In genomic region chr22:32535531-32536190, GRCh38 we compare ENCODE assay signal across 22 cellular contexts.
"Had no signal": no experiment of that assay in that cellular context is flagged by ENCODE, and none has a peak within 500 bp of the region (broad histone marks: within the 10 kb centered on the region; RNA-seq: fewer than 3 reads in every experiment).

No MANE protein-coding gene starts in this region.

- H3K4me1 Mint-ChIP-seq: activated B cell treated with CpG ODN at 0.5 μM for 24 hours; central memory CD8-positive, alpha-beta T cell had no signal

- H3K27me3 ChIP-seq: body of pancreas, foreskin keratinocyte, upper lobe of right lung had no signal

- H3K4me3 ChIP-seq: body of pancreas, coronary artery, mucosa of descending colon, upper lobe of right lung had no signal

- H3K36me3 Mint-ChIP-seq: activated naive CD4-positive, alpha-beta T cell treated with anti-CD3 and anti-CD28 coated beads, Interleukin-2, amount 50 U/mL, for 72 hours; naive thymus-derived CD4-positive, alpha-beta T cell had no signal

- DNase-seq: activated B cell treated with CpG ODN at 0.5 μM for 24 hours; activated CD4-positive, alpha-beta T cell treated with anti-CD3 and anti-CD28 coated beads, Interleukin-2, amount 10 ng/mL, durations not matched to agents 24 days and 14 days; activated CD8-positive, alpha-beta memory T cell treated with anti-CD3 and anti-CD28 coated beads, Interleukin-2, amount 50 U/mL, for 4 hours; activated CD8-positive, alpha-beta T cell treated with anti-CD3 and anti-CD28 coated beads, Interleukin-2, amount 10 ng/mL, durations not matched to agents 7 days and 5 days; activated gamma-delta T cell; activated T-cell treated with anti-CD3 and anti-CD28 coated beads, Interleukin-2, amount 50 U/mL, for 48 hours; amygdala; body of pancreas; effector CD8-positive, alpha-beta T cell; foreskin keratinocyte; head of caudate nucleus; left colon; mammary epithelial cell; mucosa of descending colon; naive thymus-derived CD4-positive, alpha-beta T cell; small intestine; stimulated activated CD4-positive, alpha-beta T cell treated with anti-CD3 and anti-CD28 coated beads, Interleukin-4, amount 100 ng/mL, for 4 hours; stimulated activated naive CD8-positive, alpha-beta T cell treated with anti-CD3 and anti-CD28 coated beads, Interleukin-15, Interleukin-2, amounts not matched to agents 100 U/mL and 50 U/mL, for 24 hours; upper lobe of right lung had no signal

- H3K36me3 ChIP-seq: upper lobe of right lung had no signal

- H3K4me3 Mint-ChIP-seq: activated B cell treated with CpG ODN at 0.5 μM for 24 hours; activated CD4-positive, alpha-beta T cell treated with anti-CD3 and anti-CD28 coated beads, Interleukin-2, amount 10 ng/mL, durations not matched to agents 24 days and 14 days; activated CD8-positive, alpha-beta T cell treated with anti-CD3 and anti-CD28 coated beads, Interleukin-2, amount 10 ng/mL, durations not matched to agents 7 days and 5 days; central memory CD8-positive, alpha-beta T cell; naive thymus-derived CD4-positive, alpha-beta T cell had no signal

- H3K9me3 ChIP-seq: body of pancreas, mucosa of descending colon, upper lobe of right lung had no signal

- H3K27ac ChIP-seq: foreskin keratinocyte, upper lobe of right lung had no signal

- H3K4me1 ChIP-seq: foreskin keratinocyte had no signal

- H3K27ac Mint-ChIP-seq: activated B cell treated with CpG ODN at 0.5 μM for 24 hours; activated CD4-positive, alpha-beta T cell treated with anti-CD3 and anti-CD28 coated beads, Interleukin-2, amount 10 ng/mL, durations not matched to agents 24 days and 14 days; activated CD8-positive, alpha-beta T cell treated with anti-CD3 and anti-CD28 coated beads, Interleukin-2, amount 10 ng/mL, durations not matched to agents 7 days and 5 days; activated naive CD4-positive, alpha-beta T cell treated with anti-CD3 and anti-CD28 coated beads, Interleukin-2, amount 50 U/mL, for 72 hours; naive thymus-derived CD4-positive, alpha-beta T cell had no signal

- H3K9me3 Mint-ChIP-seq: activated B cell treated with CpG ODN at 0.5 μM for 24 hours; activated CD4-positive, alpha-beta T cell treated with anti-CD3 and anti-CD28 coated beads, Interleukin-2, amount 10 ng/mL, durations not matched to agents 24 days and 14 days; activated naive CD4-positive, alpha-beta T cell treated with anti-CD3 and anti-CD28 coated beads, Interleukin-2, amount 50 U/mL, for 72 hours; central memory CD8-positive, alpha-beta T cell had no signal

- ATAC-seq: activated CD8-positive, alpha-beta T cell treated with anti-CD3 and anti-CD28 coated beads, Interleukin-2, amount 10 ng/mL, durations not matched to agents 7 days and 5 days; activated naive CD4-positive, alpha-beta T cell treated with anti-CD3 and anti-CD28 coated beads, Interleukin-2, amount 50 U/mL, for 72 hours; body of pancreas; foreskin keratinocyte; left colon; mucosa of descending colon; naive thymus-derived CD4-positive, alpha-beta T cell; stimulated activated naive CD8-positive, alpha-beta T cell treated with anti-CD3 and anti-CD28 coated beads, Interleukin-15, Interleukin-2, amounts not matched to agents 100 U/mL and 50 U/mL, for 24 hours; upper lobe of right lung had no signal
